Comparison of ENCODE assay signal across 8 cellular contexts in genomic region chr11:66880484-66881211, GRCh38. TPM values are rescaled to one million over a fixed set of nuclear protein-coding genes. Genes with fewer than 3 reads are reported as not detected.
A peak's percentile ranks its signal among the peaks of the same experiment; 100 is the strongest.
DNase-seq lines count a peak whose midpoint lies in the region; ATAC-seq, FAIRE-seq and TF ChIP-seq lines count a peak whose summit lies in the region.

No MANE protein-coding gene starts in this region.

- H3K4me1 ChIP-seq in kidney (ENCODE audit: control insufficient read depth in 1 of 2, insufficient read depth in 1 of 2, low read depth in 1 of 2, low read length in 2 of 2): peaks cover 5 to 8% of the 10 kb centered on the region in 2 donors

- H3K9ac ChIP-seq in SK-N-MC (ENCODE audit: insufficient read length): no peak overlapping the region
- H3K9ac ChIP-seq in kidney (ENCODE audit: low read length in 2 of 2): no peak overlapping the region

- H3K9me3 ChIP-seq in SK-N-MC (ENCODE audit: low read depth, low read length): no peaks in the 10 kb centered on the region
- no peaks in the 10 kb centered on the region for H3K9me3 ChIP-seq in kidney (ENCODE audit: control insufficient read depth in 1 of 2, low read length in 2 of 2)

- no peaks in the 10 kb centered on the region for H3K27me3 ChIP-seq in layer of hippocampus (ENCODE audit: control insufficient read depth, insufficient read depth, low read length)

- ATAC-seq in HG03457 (IDR thresholded peaks at IDR 0.05; ENCODE audit: unreplicated experiment) (no peak), GM21737 (IDR thresholded peaks at IDR 0.05; ENCODE audit: unreplicated experiment) (no peak)

- FAIRE-seq in kidney (lab: Jason Lieb, UNC): no peak

- H3K36me3 ChIP-seq in SK-N-MC (ENCODE audit: insufficient read depth, low read length) (no peaks in the 10 kb centered on the region), kidney (ENCODE audit: control insufficient read depth in 1 of 2, insufficient read depth in 2 of 2, low read length in 2 of 2) (no peaks in the 10 kb centered on the region)

- H3K27ac ChIP-seq in SK-N-MC: peak overlapping the region; percentile 44; the same call in 1 of the 2 replicates
- peak overlapping the region; percentile 71 for H3K27ac ChIP-seq in layer of hippocampus (ENCODE audit: low read depth, low read length)
- H3K27ac ChIP-seq in kidney (ENCODE audit: low read depth in 2 of 2, low read length in 2 of 2): no peak overlapping the region

- DNase-seq in DMS153 (lab: John Stamatoyannopoulos, UW): peak; percentile 80
- DNase-seq in NCI-H1092 treated with DMSO at 0.1 percent for 48 hours (lab: John Stamatoyannopoulos, UW): peak; percentile 88
- no peak for DNase-seq in SK-N-MC (ENCODE audit: low read depth, low spot score)
- no peak for DNase-seq in kidney
- DNase-seq in dedifferentiated amniotic fluid mesenchymal stem cell (ENCODE audit: extremely low spot score): no peak

- H3K4me3 ChIP-seq in SK-N-MC: 0 out of 2 replicates have a peak overlapping the region, but pooled peaks have one; percentile 32
- H3K4me3 ChIP-seq in kidney (ENCODE audit: low read length in 2 of 2): no peak overlapping the region

- intact Hi-C loops in kidney (cut with DNase I): no loop called here

- no peak for TF ChIP-seq CTCF in kidney (IDR thresholded peaks at IDR 0.05; ENCODE audit: borderline replicate concordance, extremely low read depth, insufficient read depth)

RNA-seq across cellular contexts. Expression of gene LRFN4, which starts 23.8 kb away (rescaled TPM):
- total RNA-seq in kidney: 22.3 TPM
- polyA plus RNA-seq in kidney (ENCODE audit: insufficient read depth, low read depth, low replicate concordance): 6.8 TPM

RNA-seq across cellular contexts. Expression of gene RCE1, which starts 37.4 kb away (rescaled TPM):
- 22.3 TPM for total RNA-seq in kidney
- polyA plus RNA-seq in kidney (ENCODE audit: insufficient read depth, low read depth, low replicate concordance): 13.8 TPM

Comparison
In these comparisons a context has a peak if more than half of its experiments do, and no peak if none do; other contexts are left out.
1. DNase-seq: peak in DMS153 (single experiment) and NCI-H1092 treated with DMSO at 0.1 percent for 48 hours (single experiment); none in SK-N-MC (single experiment), kidney (single experiment) and dedifferentiated amniotic fluid mesenchymal stem cell (single experiment).
2. H3K27ac ChIP-seq: peak in SK-N-MC (single experiment) and layer of hippocampus (single experiment); none in kidney (0 of 2).